ENCODE assay signal across 30 cellular contexts in genomic region chr2:177669625-177670330, GRCh38.
DNase-seq lines count a peak whose midpoint lies in the region; ATAC-seq and TF ChIP-seq lines count a peak whose summit lies in the region.
"Had no signal": no experiment of that assay in that cellular context is flagged by ENCODE, and none has a peak within 500 bp of the region (broad histone marks: within the 10 kb centered on the region; RNA-seq: fewer than 3 reads in every experiment).

No MANE protein-coding gene starts in this region.

- no peak overlapping the region for H3K4me3 ChIP-seq in epithelial cell of esophagus (ENCODE audit: low read length)
- H3K4me3 ChIP-seq in psoas muscle, result no peak overlapping the region
- H3K4me3 ChIP-seq: left lung, prostate gland, sigmoid colon had no signal

- H3K27ac ChIP-seq in psoas muscle, result no peak overlapping the region
- H3K27ac ChIP-seq: 22Rv1, brain microvascular endothelial cell, C4-2B, left lung, prostate gland, sigmoid colon had no signal

- no peaks in the 10 kb centered on the region for H3K9me3 Mint-ChIP-seq in activated CD4-positive, alpha-beta memory T cell treated with anti-CD3 and anti-CD28 coated beads, Interleukin-2, amount 10 ng/mL, durations not matched to agents 7 days and 5 days
- H3K9me3 Mint-ChIP-seq: activated CD4-positive, alpha-beta T cell treated with anti-CD3 and anti-CD28 coated beads, Interleukin-2, amount 10 ng/mL, durations not matched to agents 24 days and 14 days; activated naive CD4-positive, alpha-beta T cell treated with anti-CD3 and anti-CD28 coated beads, Interleukin-2, amount 50 U/mL, for 24 hours; stimulated activated effector memory CD8-positive, alpha-beta T cell treated with anti-CD3 and anti-CD28 coated beads, Interleukin-12 subunit alpha, Interleukin-12 subunit beta, amount 100 ng/mL, for 72 hours; T-cell had no signal

- POLR2A ChIA-PET in activated CD4-positive, alpha-beta memory T cell treated with anti-CD3 and anti-CD28 coated beads, Interleukin-2, amount 10 ng/mL, durations not matched to agents 7 days and 5 days (lab: Charles Lee), result no interaction called here

- peaks cover 8% of the 10 kb centered on the region for H3K27me3 Mint-ChIP-seq in activated CD4-positive, alpha-beta memory T cell treated with anti-CD3 and anti-CD28 coated beads, Interleukin-2, amount 10 ng/mL, durations not matched to agents 7 days and 5 days

- WGBS in psoas muscle, 3 donors, result 23 to 36% (median 35%) methylated on average over 3 of the region's 3 CpGs

- intact Hi-C loops in psoas muscle (cut with DNase I), result no loop called here

- CTCF ChIA-PET in activated CD4-positive, alpha-beta memory T cell treated with anti-CD3 and anti-CD28 coated beads, Interleukin-2, amount 10 ng/mL, durations not matched to agents 7 days and 5 days (lab: Charles Lee), result interaction anchor here (0.7 kb wide), 1 partner anchor 48 kb away, joined by 6 read pairs; no protein-coding TSS in a partner anchor

- no peaks in the 10 kb centered on the region for H3K9me3 ChIP-seq in psoas muscle
- H3K9me3 ChIP-seq: left lung, prostate gland, sigmoid colon had no signal

- TF ChIP-seq CTCF in epithelial cell of esophagus (IDR thresholded peaks at IDR 0.05; ENCODE audit: insufficient read depth, low read depth, low read length, missing control alignments) (no peak), psoas muscle (IDR thresholded peaks at IDR 0.05) (no peak)

- DNase-seq in NCI-H1417 (lab: John Stamatoyannopoulos, UW) (peak in 2 of 3 experiments; percentile 24 to 74), NCI-H1417 treated with DMSO at 0.1 percent for 48 hours (lab: John Stamatoyannopoulos, UW) (no peak), NCI-H69 (lab: John Stamatoyannopoulos, UW) (peak; percentile 73), epithelial cell of esophagus (ENCODE audit: low read depth) (peak; percentile 41), psoas muscle (no peak), DMS79 treated with DMSO at 0.1 percent for 48 hours (lab: John Stamatoyannopoulos, UW) (no peak)
- no peak for DNase-seq in activated CD4-positive, alpha-beta memory T cell treated with anti-CD3 and anti-CD28 coated beads, Interleukin-2, amount 10 ng/mL, durations not matched to agents 7 days and 5 days
- DNase-seq: activated CD4-positive, alpha-beta T cell treated with anti-CD3 and anti-CD28 coated beads, Interleukin-2, amount 10 ng/mL, durations not matched to agents 24 days and 14 days; amniotic stem cell; brain microvascular endothelial cell; Calu3; DND-41; GOT3; left lung; mesenchymal stem cell; MM.1S; NCI-H1105 treated with DMSO at 0.1 percent for 48 hours; NCI-H2081; NCI-H446 treated with DMSO at 0.1 percent for 48 hours; NCI-H82; sigmoid colon; stimulated activated CD4-positive, alpha-beta T cell treated with anti-CD3 and anti-CD28 coated beads, Interleukin-15, amount 100 ng/mL, for 24 hours; T-cell had no signal

- no peak overlapping the region for H3K27ac Mint-ChIP-seq in activated CD4-positive, alpha-beta memory T cell treated with anti-CD3 and anti-CD28 coated beads, Interleukin-2, amount 10 ng/mL, durations not matched to agents 7 days and 5 days
- H3K27ac Mint-ChIP-seq: activated CD4-positive, alpha-beta T cell treated with anti-CD3 and anti-CD28 coated beads, Interleukin-2, amount 10 ng/mL, durations not matched to agents 24 days and 14 days; activated naive CD4-positive, alpha-beta T cell treated with anti-CD3 and anti-CD28 coated beads, Interleukin-2, amount 50 U/mL, for 24 hours; stimulated activated effector memory CD8-positive, alpha-beta T cell treated with anti-CD3 and anti-CD28 coated beads, Interleukin-12 subunit alpha, Interleukin-12 subunit beta, amount 100 ng/mL, for 72 hours; T-cell had no signal

- ATAC-seq in psoas muscle (peak in 3 of 4 donors; percentile 68 to 87 (median 73)), GM19035 (IDR thresholded peaks at IDR 0.05; ENCODE audit: unreplicated experiment) (no peak)
- ATAC-seq: left lung, T-cell had no signal

- H3K36me3 Mint-ChIP-seq in activated CD4-positive, alpha-beta memory T cell treated with anti-CD3 and anti-CD28 coated beads, Interleukin-2, amount 10 ng/mL, durations not matched to agents 7 days and 5 days (ENCODE audit: low read depth), result no peaks in the 10 kb centered on the region
- H3K36me3 Mint-ChIP-seq: activated naive CD4-positive, alpha-beta T cell treated with anti-CD3 and anti-CD28 coated beads, Interleukin-2, amount 50 U/mL, for 24 hours; stimulated activated effector memory CD8-positive, alpha-beta T cell treated with anti-CD3 and anti-CD28 coated beads, Interleukin-12 subunit alpha, Interleukin-12 subunit beta, amount 100 ng/mL, for 72 hours; T-cell had no signal

- no peak overlapping the region for H3K4me3 Mint-ChIP-seq in activated CD4-positive, alpha-beta memory T cell treated with anti-CD3 and anti-CD28 coated beads, Interleukin-2, amount 10 ng/mL, durations not matched to agents 7 days and 5 days
- H3K4me3 Mint-ChIP-seq: activated CD4-positive, alpha-beta T cell treated with anti-CD3 and anti-CD28 coated beads, Interleukin-2, amount 10 ng/mL, durations not matched to agents 24 days and 14 days; activated naive CD4-positive, alpha-beta T cell treated with anti-CD3 and anti-CD28 coated beads, Interleukin-2, amount 50 U/mL, for 24 hours; stimulated activated effector memory CD8-positive, alpha-beta T cell treated with anti-CD3 and anti-CD28 coated beads, Interleukin-12 subunit alpha, Interleukin-12 subunit beta, amount 100 ng/mL, for 72 hours; T-cell; type B pancreatic cell had no signal

- H3K4me1 Mint-ChIP-seq in activated CD4-positive, alpha-beta memory T cell treated with anti-CD3 and anti-CD28 coated beads, Interleukin-2, amount 10 ng/mL, durations not matched to agents 7 days and 5 days, result peaks cover 18% of the 10 kb centered on the region
- H3K4me1 Mint-ChIP-seq: activated naive CD4-positive, alpha-beta T cell treated with anti-CD3 and anti-CD28 coated beads, Interleukin-2, amount 50 U/mL, for 24 hours; stimulated activated effector memory CD8-positive, alpha-beta T cell treated with anti-CD3 and anti-CD28 coated beads, Interleukin-12 subunit alpha, Interleukin-12 subunit beta, amount 100 ng/mL, for 72 hours; T-cell had no signal

- no peaks in the 10 kb centered on the region for H3K27me3 ChIP-seq in psoas muscle (ENCODE audit: insufficient read depth in 3 of 3, low read length in 2 of 3)
- H3K27me3 ChIP-seq: brain microvascular endothelial cell, left lung, sigmoid colon had no signal

- H3K36me3 ChIP-seq in psoas muscle (ENCODE audit: insufficient read depth in 1 of 2, low read depth in 1 of 2), result no peaks in the 10 kb centered on the region
- H3K36me3 ChIP-seq: brain microvascular endothelial cell, left lung, prostate gland, sigmoid colon had no signal

- H3K4me1 ChIP-seq in psoas muscle, result peaks cover 20% of the 10 kb centered on the region
- H3K4me1 ChIP-seq: left lung, prostate gland, sigmoid colon had no signal

Comparison
In these comparisons a context has a peak if more than half of its experiments do, and no peak if none do; other contexts are left out.
1. DNase-seq: peak in NCI-H1417 (2 of 3), NCI-H69 (single experiment) and epithelial cell of esophagus (single experiment); none in NCI-H1417 treated with DMSO at 0.1 percent for 48 hours (single experiment), psoas muscle (0 of 2), DMS79 treated with DMSO at 0.1 percent for 48 hours (single experiment) and activated CD4-positive, alpha-beta memory T cell treated with anti-CD3 and anti-CD28 coated beads, Interleukin-2, amount 10 ng/mL, durations not matched to agents 7 days and 5 days (single experiment).